Comparison of ENCODE assay signal across 25 cellular contexts in genomic region chr9:87307810-87308209, GRCh38.
DNase-seq lines count a peak whose midpoint lies in the region; ATAC-seq and TF ChIP-seq lines count a peak whose summit lies in the region.
"Had no signal": no experiment of that assay in that cellular context is flagged by ENCODE, and none has a peak within 500 bp of the region (broad histone marks: within the 10 kb centered on the region; RNA-seq: fewer than 3 reads in every experiment).

No MANE protein-coding gene starts in this region.

- no peaks in the 10 kb centered on the region for H3K9me3 ChIP-seq in IMR-90 (ENCODE audit: control insufficient read depth, insufficient read depth, low read length)
- H3K9me3 ChIP-seq: BE2C, MG63 had no signal

- H2BK20ac ChIP-seq in IMR-90 (ENCODE audit: low read depth, low read length), result no peak overlapping the region

- no peak overlapping the region for H3K27ac ChIP-seq in IMR-90 (ENCODE audit: insufficient read depth, low read length)
- H3K27ac ChIP-seq: A549, PC-9, SJCRH30 had no signal

- intact Hi-C loops in IMR-90 (cut with micrococcal nuclease), result no loop called here

- WGBS in IMR-90 (ENCODE audit: extremely low coverage in 2 of 2, insufficient read length in 1 of 2), 2 experiments, result no CpG with 5 or more reads among the region's 6 CpGs

- no peak overlapping the region for H3K4ac ChIP-seq in IMR-90 (ENCODE audit: low read depth, low read length)

- H3K9ac ChIP-seq in IMR-90 (ENCODE audit: low read depth, low read length), result no peak overlapping the region; the same call in 1 of the 2 replicates

- H3K4me3 Mint-ChIP-seq in nephron progenitor cell (no peak overlapping the region), immature natural killer cell (no peak overlapping the region)
- H3K4me3 Mint-ChIP-seq: CD14-positive monocyte; CD8-positive, alpha-beta memory T cell had no signal

- DNase-seq in IMR-90, result peak; percentile 26
- peak; percentile 43 for DNase-seq in fibroblast of mammary gland (ENCODE audit: low read depth)
- DNase-seq in nephron progenitor cell, result no peak
- DNase-seq in NCI-H1417 treated with DMSO at 0.1 percent for 48 hours (lab: John Stamatoyannopoulos, UW), result no peak
- no peak for DNase-seq in NCI-H82 treated with DMSO at 0.1 percent for 48 hours (lab: John Stamatoyannopoulos, UW; ENCODE audit: unreplicated experiment)
- no peak for DNase-seq in immature natural killer cell
- DNase-seq: BE2C; CD8-positive, alpha-beta memory T cell; DMS 273 treated with DMSO at 0.1 percent for 48 hours; DMS79; EL; H7; KBM-7; NCI-H1694; NCI-H2029 treated with DMSO at 0.1 percent for 48 hours; NCI-H446 treated with DMSO at 0.1 percent for 48 hours; NCI-H526; NCI-H82; PC-9; SJCRH30 had no signal

- no peak overlapping the region for H2BK5ac ChIP-seq in IMR-90 (ENCODE audit: low read depth, low read length, poor library complexity, severe bottlenecking)

- ATAC-seq in IMR-90 (ENCODE audit: low read depth) (peak; percentile 53), HG03045 (IDR thresholded peaks at IDR 0.05; ENCODE audit: unreplicated experiment) (no peak)
- ATAC-seq: A549, Right ventricle myocardium inferior had no signal

- peak overlapping the region; percentile 10; the same call in 1 of the 2 replicates for H3K4me2 ChIP-seq in IMR-90 (ENCODE audit: low read depth, low read length)
- H3K4me2 ChIP-seq: A549, PC-9 had no signal

- H3K9me3 Mint-ChIP-seq in nephron progenitor cell (peaks cover 13% of the 10 kb centered on the region), immature natural killer cell (peaks cover 0 to 4% (median 0%) of the 10 kb centered on the region in 6 donors)
- H3K9me3 Mint-ChIP-seq: CD8-positive, alpha-beta memory T cell had no signal

- H3K79me1 ChIP-seq in IMR-90 (ENCODE audit: low read depth in 1 of 2, low read length in 2 of 2), result no peaks in the 10 kb centered on the region

- POLR2A ChIA-PET in IMR-90 (lab: Charles Lee; ENCODE audit: unreplicated experiment), result no interaction called here

- no peak overlapping the region for H2AK5ac ChIP-seq in IMR-90 (ENCODE audit: low read depth, low read length)

- H3K36me3 Mint-ChIP-seq in nephron progenitor cell (ENCODE audit: low read depth) (no peaks in the 10 kb centered on the region), immature natural killer cell (no peaks in the 10 kb centered on the region)
- H3K36me3 Mint-ChIP-seq: CD14-positive monocyte; CD8-positive, alpha-beta memory T cell had no signal

- H3K4me3 ChIP-seq in IMR-90 (ENCODE audit: insufficient read depth, low read depth, low read length) (no peak overlapping the region), fibroblast of mammary gland (ENCODE audit: control insufficient read depth, low read depth, low read length) (no peak overlapping the region)
- H3K4me3 ChIP-seq: A549, MG63, PC-9, SJCRH30 had no signal

- no peak overlapping the region for H3K56ac ChIP-seq in IMR-90 (ENCODE audit: extremely low read depth, insufficient read depth, low read length)

- TF ChIP-seq POLR2A in IMR-90 (IDR thresholded peaks at IDR 0.05; ENCODE audit: low read depth, low read length), result no peak

- no peaks in the 10 kb centered on the region for H3K36me3 ChIP-seq in IMR-90 (ENCODE audit: control insufficient read depth, insufficient read depth, low read length)
- H3K36me3 ChIP-seq: BE2C, MG63, SJCRH30 had no signal

- no peaks in the 10 kb centered on the region for H3K9me1 ChIP-seq in IMR-90 (ENCODE audit: insufficient read depth, low read length)

- no peak overlapping the region for H2AK9ac ChIP-seq in IMR-90 (replicated peaks; ENCODE audit: low read depth, low read length, poor library complexity)

- dilution Hi-C loops in IMR-90 (cut with HindIII; ENCODE audit: low sequenced_read_pairs, unreplicated experiment), result no loop called here

- in situ Hi-C loops in IMR-90 (cut with MboI; ENCODE audit: low sequenced_read_pairs), result no loop called here

- CTCF ChIA-PET in IMR-90 (lab: Yijun Ruan, JAX), result no interaction called here

- no peak overlapping the region for H3K14ac ChIP-seq in IMR-90 (replicated peaks; ENCODE audit: low read depth, low read length)

- no peak overlapping the region for H4K5ac ChIP-seq in IMR-90 (ENCODE audit: low read depth, low read length)

- H3K27ac Mint-ChIP-seq in nephron progenitor cell (peak overlapping the region; percentile 52), immature natural killer cell (no peak overlapping the region)
- H3K27ac Mint-ChIP-seq: CD14-positive monocyte; CD8-positive, alpha-beta memory T cell had no signal

- H3K4me1 ChIP-seq in IMR-90 (ENCODE audit: control insufficient read depth, insufficient read depth, low read length), result peaks cover 3% of the 10 kb centered on the region; the same call in 1 of the 2 replicates
- H3K4me1 ChIP-seq: A549, BE2C, SJCRH30 had no signal

- peaks cover 64% of the 10 kb centered on the region for H3K4me1 Mint-ChIP-seq in nephron progenitor cell
- peaks cover 10 to 11% of the 10 kb centered on the region in 2 donors for H3K4me1 Mint-ChIP-seq in immature natural killer cell
- H3K4me1 Mint-ChIP-seq: CD14-positive monocyte had no signal

- TF ChIP-seq CTCF in IMR-90 (conservative IDR thresholded peaks at IDR 0.05; ENCODE audit: low read depth, low read length) (no peak), fibroblast of mammary gland (conservative IDR thresholded peaks at IDR 0.05; ENCODE audit: control insufficient read depth, insufficient read depth, low read depth, low read length) (no peak), nephron progenitor cell (IDR thresholded peaks at IDR 0.05) (no peak)

- peaks cover 4% of the 10 kb centered on the region for H3K27me3 Mint-ChIP-seq in nephron progenitor cell (ENCODE audit: low read depth, poor library complexity)
- peaks cover 9 to 24% (median 16%) of the 10 kb centered on the region in 3 donors for H3K27me3 Mint-ChIP-seq in immature natural killer cell (ENCODE audit: low read depth in 3 of 3)

- H2BK120ac ChIP-seq in IMR-90 (ENCODE audit: low read depth, low read length), result no peak overlapping the region

- H3K23ac ChIP-seq in IMR-90 (ENCODE audit: low read depth, low read length), result no peak overlapping the region

- H4K91ac ChIP-seq in IMR-90 (ENCODE audit: insufficient read depth, low read depth, low read length), result no peak overlapping the region

- no peak overlapping the region for H2AFZ ChIP-seq in IMR-90 (replicated peaks; ENCODE audit: low read length, poor library complexity)
- H2AFZ ChIP-seq: PC-9 had no signal

- no peak overlapping the region for H2BK15ac ChIP-seq in IMR-90 (ENCODE audit: low read depth, low read length)

- H4K8ac ChIP-seq in IMR-90 (ENCODE audit: low read depth in 2 of 2, low read length in 2 of 2), result no peak overlapping the region

- BruUV-seq in IMR-90 (replicated peaks; lab: Mats Ljungman, UMichigan), result no TSS peak

- no peak for TF ChIP-seq RAD21 in IMR-90 (IDR thresholded peaks at IDR 0.05; ENCODE audit: low read length)

- H3K18ac ChIP-seq in IMR-90 (ENCODE audit: low read depth, low read length), result no peak overlapping the region

- H3K27me3 ChIP-seq in IMR-90 (ENCODE audit: control insufficient read depth, insufficient read depth, low read length), result no peaks in the 10 kb centered on the region
- H3K27me3 ChIP-seq: BE2C, MG63, SJCRH30 had no signal

- no peaks in the 10 kb centered on the region for H4K20me1 ChIP-seq in IMR-90 (ENCODE audit: insufficient read depth, low read length)

TF ChIP-seq in IMR-90, 13 proteins besides CTCF, POLR2A, EP300 and RAD21:
- TF ChIP-seq USF2 (IDR thresholded peaks at IDR 0.05; ENCODE audit: low read depth, low read length) (no peak), RCOR1 (IDR thresholded peaks at IDR 0.05; ENCODE audit: insufficient replicate concordance, low read length) (no peak), SMC3 (IDR thresholded peaks at IDR 0.05; ENCODE audit: low read depth, low read length) (no peak), MAFK (IDR thresholded peaks at IDR 0.05; ENCODE audit: low read depth, low read length) (no peak), RFX5 (IDR thresholded peaks at IDR 0.05; ENCODE audit: low read depth, low read length) (no peak), FOS (IDR thresholded peaks at IDR 0.05; ENCODE audit: low read depth, low read length) (no peak), ELK1 (IDR thresholded peaks at IDR 0.05; ENCODE audit: borderline replicate concordance, low read depth, low read length) (no peak), MXI1 (IDR thresholded peaks at IDR 0.05; ENCODE audit: borderline replicate concordance, low read depth, low read length) (no peak), MAZ (IDR thresholded peaks at IDR 0.05; ENCODE audit: borderline replicate concordance, low read depth, low read length) (no peak), BHLHE40 (IDR thresholded peaks at IDR 0.05; ENCODE audit: low read depth, low read length) (no peak), NFE2L2 (IDR thresholded peaks at IDR 0.05; ENCODE audit: low read depth, low read length) (no peak), CEBPB (IDR thresholded peaks at IDR 0.05; ENCODE audit: low read depth, low read length) (no peak), CHD1 (IDR thresholded peaks at IDR 0.05; ENCODE audit: low read depth, low read length) (no peak)

Comparison
In these comparisons a context has a peak if more than half of its experiments do, and no peak if none do; other contexts are left out.
1. DNase-seq: peak in IMR-90 (single experiment) and fibroblast of mammary gland (single experiment); none in nephron progenitor cell (single experiment), NCI-H1417 treated with DMSO at 0.1 percent for 48 hours (single experiment), NCI-H82 treated with DMSO at 0.1 percent for 48 hours (single experiment) and immature natural killer cell (0 of 3).